ENCODE assay signal across 8 cellular contexts in genomic region chr16:77190478-77191258, GRCh38. TPM values are rescaled to one million over a fixed set of nuclear protein-coding genes. Genes with fewer than 3 reads are reported as not detected.
DNase-seq lines count a peak whose midpoint lies in the region; ATAC-seq, FAIRE-seq and TF ChIP-seq lines count a peak whose summit lies in the region.

TSS of gene MON1B (plus strand) at chr16:77191190. CDS start at chr16:77191486, 296 bp downstream.

- H3K36me3 ChIP-seq in adrenal gland (replicated peaks in 1 of 2) (peaks cover 0 to 19% of the 10 kb centered on the region in 2 donors), heart left ventricle (peaks cover 0 to 29% (median 21%) of the 10 kb centered on the region in 9 donors)

- H3K4me1 Mint-ChIP-seq in type B pancreatic cell (ENCODE audit: unreplicated experiment), result peaks cover 32% of the 10 kb centered on the region

- DNase-seq in GM12892 (ENCODE audit: insufficient read length) (peak; percentile 89), NCI-H146 (lab: John Stamatoyannopoulos, UW) (peak; percentile 96), T-helper 1 cell (peak; percentile 86 to 98 (median 92)), adrenal gland (peak; percentile 96 to 100 (median 99)), heart left ventricle (peak; percentile 97 to 99 (median 98)), pons (ENCODE audit: low spot score) (peak; percentile 100), type B pancreatic cell (ENCODE audit: extremely low spot score, unreplicated experiment) (peak; percentile 96)

- H3K4me1 ChIP-seq in adrenal gland (replicated peaks in 1 of 2) (peaks cover 13 to 16% of the 10 kb centered on the region in 2 donors), heart left ventricle (peaks cover 0 to 23% (median 12%) of the 10 kb centered on the region in 12 donors)

- H3K27ac ChIP-seq in adrenal gland, result peak within 1 kb of the TSS; percentile 86 to 98 (median 97)
- H3K27ac ChIP-seq in heart left ventricle, result peak within 1 kb of the TSS; percentile 76 to 100 (median 92)

- FAIRE-seq in GM12892 (lab: Jason Lieb, UNC), result peak; percentile 98

- intact Hi-C loops in adrenal gland (cut with DNase I) (no loop called here), heart left ventricle (cut with DNase I) (loop anchor here in 1 of 10 donors (5.0 kb wide), 1 partner anchor 532 kb away; the partner anchor contains the start of gene NUDT7)

- TF ChIP-seq POLR2A in GM12892 (IDR thresholded peaks at IDR 0.05; ENCODE audit: low read depth, low read length), result peak; percentile 85
- TF ChIP-seq POLR2A in adrenal gland (IDR thresholded peaks at IDR 0.05), result peak; percentile 72 to 85
- peak in 1 of 2 donors; percentile 84 for TF ChIP-seq POLR2A in heart left ventricle (IDR thresholded peaks at IDR 0.05)

- peak; percentile 96 for ATAC-seq in HG02852 (IDR thresholded peaks at IDR 0.05; ENCODE audit: unreplicated experiment)
- peak; percentile 99 for ATAC-seq in heart left ventricle

- H3K4me3 ChIP-seq in adrenal gland, result peak within 1 kb of the TSS; percentile 58 to 99 (median 74)
- peak within 1 kb of the TSS; percentile 66 to 91 (median 82) for H3K4me3 ChIP-seq in heart left ventricle

- H3K9me3 ChIP-seq in adrenal gland (replicated peaks in 1 of 3) (no peaks in the 10 kb centered on the region), heart left ventricle (no peaks in the 10 kb centered on the region)

- peak within 1 kb of the TSS; percentile 95 for H3K4me3 Mint-ChIP-seq in type B pancreatic cell

- H3K27me3 Mint-ChIP-seq in type B pancreatic cell, result no peaks in the 10 kb centered on the region

- WGBS in adrenal gland, 4 donors, result 0 to 1% (median 0%) methylated on average over 26 to 63 of the region's 63 CpGs
- WGBS in heart left ventricle, 4 donors, result 0 to 1% (median 0%) methylated on average over 38 to 63 of the region's 63 CpGs

- TF ChIP-seq CTCF in adrenal gland (IDR thresholded peaks at IDR 0.05) (peak in 1 of 6 experiments; percentile 22), heart left ventricle (IDR thresholded peaks at IDR 0.05) (peak in 3 of 12 donors; percentile 20 to 33 (median 21)), type B pancreatic cell (conservative IDR thresholded peaks at IDR 0.05) (peak; percentile 32)

- H3K27ac Mint-ChIP-seq in type B pancreatic cell, result peak within 1 kb of the TSS; percentile 100

- no peaks in the 10 kb centered on the region for H3K9me3 Mint-ChIP-seq in type B pancreatic cell

- peaks cover 35% of the 10 kb centered on the region for H3K36me3 Mint-ChIP-seq in type B pancreatic cell

- H3K27me3 ChIP-seq in adrenal gland, result no peaks in the 10 kb centered on the region
- H3K27me3 ChIP-seq in heart left ventricle, result no peaks in the 10 kb centered on the region

RNA-seq across cellular contexts. Expression of gene MON1B, which starts in this region (rescaled TPM):
- 15.1 TPM for polyA plus RNA-seq in GM12892 (2012; ENCODE audit: missing spikeins)
- 10 to 100 TPM; 18.0 to 94.0 (median 41.7) TPM for total RNA-seq in adrenal gland
- polyA plus RNA-seq in adrenal gland, result 10 to 100 TPM; 15.6 to 22.0 (median 17.1) TPM
- total RNA-seq in heart left ventricle, result 10 to 100 TPM; 11.2 to 33.0 (median 17.5) TPM
- 10 to 100 TPM in 1 of 2 donors, 1 to 10 TPM in 1; 5.6 to 30.2 TPM for polyA plus RNA-seq in heart left ventricle
- total RNA-seq in type B pancreatic cell (ENCODE audit: low replicate concordance), result 41.6 and 48.7 TPM in 2 replicates

Comparison
In these comparisons a context has a peak if more than half of its experiments do, and no peak if none do; other contexts are left out.
1. Peak in every context shown above with its lines: DNase-seq, ATAC-seq, H3K4me3 ChIP-seq and H3K27ac ChIP-seq.